Comparison of ENCODE assay signal across 1 cellular context in the genomic region with DNA sequence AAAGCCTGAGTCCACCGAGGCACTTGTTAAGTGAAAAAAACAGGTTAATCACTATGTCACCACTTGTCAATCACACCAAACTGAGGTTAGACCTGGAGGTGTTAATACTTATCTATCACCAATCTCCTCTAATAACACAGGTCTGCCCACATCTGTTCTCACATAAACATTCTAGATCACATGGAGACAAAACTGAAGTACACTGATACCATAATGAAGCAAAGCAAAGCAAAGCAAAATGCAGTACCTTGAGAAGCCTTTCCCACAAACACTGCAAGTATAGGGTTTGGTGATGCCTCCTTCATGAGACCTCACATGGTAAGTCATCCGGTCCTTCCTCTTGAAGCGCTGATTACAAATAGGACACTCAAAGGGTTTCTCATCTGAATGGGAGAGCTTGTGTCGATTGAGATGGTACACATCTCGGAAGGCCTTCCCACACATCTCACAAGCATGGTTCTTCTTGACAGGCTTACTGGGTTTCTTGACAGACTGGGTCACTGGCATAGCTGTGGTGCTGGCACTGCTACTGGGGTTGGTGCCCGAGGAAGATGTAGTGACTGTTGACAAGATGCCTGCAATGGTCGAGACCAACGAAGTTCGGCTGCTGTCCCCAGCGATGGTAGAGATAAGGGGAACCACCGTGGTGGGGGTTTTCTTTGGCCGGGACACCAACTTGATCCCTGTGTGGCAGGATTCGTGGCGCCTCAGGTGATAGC.
TF ChIP-seq lines count a peak whose summit lies in the region.

No MANE protein-coding gene starts in this region.

TF ChIP-seq in K562, 482 proteins besides CTCF, POLR2A, EP300 and RAD21:
- no peak for TF ChIP-seq MAFG (tag; conservative IDR thresholded peaks at IDR 0.05)
- no peak for TF ChIP-seq ZNF140 (CRISPR knock-in tag; IDR thresholded peaks at IDR 0.05)
- TF ChIP-seq, protein P1, sequence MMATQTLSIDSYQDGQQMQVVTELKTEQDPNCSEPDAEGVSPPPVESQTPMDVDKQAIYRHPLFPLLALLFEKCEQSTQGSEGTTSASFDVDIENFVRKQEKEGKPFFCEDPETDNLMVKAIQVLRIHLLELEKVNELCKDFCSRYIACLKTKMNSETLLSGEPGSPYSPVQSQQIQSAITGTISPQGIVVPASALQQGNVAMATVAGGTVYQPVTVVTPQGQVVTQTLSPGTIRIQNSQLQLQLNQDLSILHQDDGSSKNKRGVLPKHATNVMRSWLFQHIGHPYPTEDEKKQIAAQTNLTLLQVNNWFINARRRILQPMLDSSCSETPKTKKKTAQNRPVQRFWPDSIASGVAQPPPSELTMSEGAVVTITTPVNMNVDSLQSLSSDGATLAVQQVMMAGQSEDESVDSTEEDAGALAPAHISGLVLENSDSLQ (IDR thresholded peaks at IDR 0.05) = 0 out of 2 replicates have a peak, but pooled peaks have one; percentile 31
- no peak for TF ChIP-seq ZNF212 (CRISPR knock-in tag; IDR thresholded peaks at IDR 0.05)
- no peak for TF ChIP-seq ZNF217 (CRISPR knock-in tag; IDR thresholded peaks at IDR 0.05)
- no peak for TF ChIP-seq BACH1 (tag; IDR thresholded peaks at IDR 0.05)
- TF ChIP-seq NR4A1 (CRISPR knock-in tag; IDR thresholded peaks at IDR 0.05) = no peak
- no peak for TF ChIP-seq NR4A1 (tag; IDR thresholded peaks at IDR 0.05)
- no peak for TF ChIP-seq NCOA4 (IDR thresholded peaks at IDR 0.05; ENCODE audit: partially characterized antibody)
- no peak for TF ChIP-seq RBM25 (IDR thresholded peaks at IDR 0.05; ENCODE audit: low read depth, low read length, severe bottlenecking)
- peak; percentile 23 for TF ChIP-seq MEIS2 (IDR thresholded peaks at IDR 0.05; ENCODE audit: partially characterized antibody)
- no peak for TF ChIP-seq CC2D1A (IDR thresholded peaks at IDR 0.05)
- TF ChIP-seq POLR2AphosphoS2 (IDR thresholded peaks at IDR 0.05; ENCODE audit: low read length) = no peak
- TF ChIP-seq, protein P2, sequence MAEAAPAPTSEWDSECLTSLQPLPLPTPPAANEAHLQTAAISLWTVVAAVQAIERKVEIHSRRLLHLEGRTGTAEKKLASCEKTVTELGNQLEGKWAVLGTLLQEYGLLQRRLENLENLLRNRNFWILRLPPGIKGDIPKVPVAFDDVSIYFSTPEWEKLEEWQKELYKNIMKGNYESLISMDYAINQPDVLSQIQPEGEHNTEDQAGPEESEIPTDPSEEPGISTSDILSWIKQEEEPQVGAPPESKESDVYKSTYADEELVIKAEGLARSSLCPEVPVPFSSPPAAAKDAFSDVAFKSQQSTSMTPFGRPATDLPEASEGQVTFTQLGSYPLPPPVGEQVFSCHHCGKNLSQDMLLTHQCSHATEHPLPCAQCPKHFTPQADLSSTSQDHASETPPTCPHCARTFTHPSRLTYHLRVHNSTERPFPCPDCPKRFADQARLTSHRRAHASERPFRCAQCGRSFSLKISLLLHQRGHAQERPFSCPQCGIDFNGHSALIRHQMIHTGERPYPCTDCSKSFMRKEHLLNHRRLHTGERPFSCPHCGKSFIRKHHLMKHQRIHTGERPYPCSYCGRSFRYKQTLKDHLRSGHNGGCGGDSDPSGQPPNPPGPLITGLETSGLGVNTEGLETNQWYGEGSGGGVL (CRISPR knock-in tag; IDR thresholded peaks at IDR 0.05) = no peak
- no peak for TF ChIP-seq ATF1 (CRISPR knock-in tag; IDR thresholded peaks at IDR 0.05)
- TF ChIP-seq ATF1 (tag; IDR thresholded peaks at IDR 0.05) = no peak
- TF ChIP-seq MGA (IDR thresholded peaks at IDR 0.05) = no peak
- no peak for TF ChIP-seq GABPB2 (CRISPR knock-in tag; conservative IDR thresholded peaks at IDR 0.05)
- TF ChIP-seq ESRRB (CRISPR knock-in tag; IDR thresholded peaks at IDR 0.05; ENCODE audit: borderline replicate concordance) = no peak
